8 cellular contexts compared by ENCODE assay signal in the genomic region with DNA sequence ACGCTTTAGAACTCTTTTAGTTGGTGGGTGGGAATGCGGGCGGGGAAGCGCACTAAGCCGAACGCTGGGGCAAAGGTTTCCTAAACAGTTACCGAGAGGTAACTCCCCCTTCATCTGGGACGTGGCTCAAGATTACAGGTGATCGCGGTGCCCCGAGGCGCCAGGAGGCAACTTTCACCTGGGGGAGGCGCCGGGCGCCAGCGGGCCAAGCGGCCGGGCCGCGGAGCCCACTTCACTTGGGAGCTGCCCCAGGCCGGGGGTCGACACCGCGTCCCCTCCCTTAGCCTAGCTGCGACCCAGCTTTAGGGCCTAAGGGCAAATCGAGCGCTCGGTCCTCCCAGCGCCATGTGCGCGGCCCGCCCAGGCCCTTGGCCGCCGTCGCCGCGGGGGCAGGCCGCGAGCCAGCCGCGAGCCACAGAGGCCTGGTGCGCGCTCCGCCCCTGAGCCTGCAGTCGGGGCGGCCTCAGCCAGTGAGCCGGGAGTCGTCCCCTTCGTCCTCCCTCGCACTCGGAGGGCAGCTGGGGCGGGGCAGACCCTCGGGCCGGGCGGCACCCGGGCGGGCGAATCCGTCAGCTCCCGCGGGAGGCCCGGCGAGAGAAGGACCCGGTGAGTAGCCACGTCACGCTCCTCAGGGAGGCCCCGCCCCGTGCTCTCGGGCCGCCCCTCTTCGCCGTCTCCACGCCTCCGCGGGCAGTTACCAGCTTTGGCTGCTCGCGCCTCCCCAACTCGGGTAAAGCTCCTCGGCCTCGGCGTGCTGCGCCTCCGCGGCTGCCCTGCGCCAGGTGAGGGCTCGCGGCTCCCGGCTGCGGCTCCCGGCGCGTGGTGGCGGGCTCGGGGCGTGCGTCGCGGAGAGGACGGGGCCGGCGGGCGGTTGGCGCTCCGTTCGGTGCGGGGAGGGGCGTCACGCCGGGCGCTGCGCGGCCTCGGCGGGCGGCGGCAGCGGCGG. TPM values are rescaled to one million over a fixed set of nuclear protein-coding genes. Genes with fewer than 3 reads are reported as not detected.
DNase-seq lines count a peak whose midpoint lies in the region; ATAC-seq and FAIRE-seq lines count a peak whose summit lies in the region.

TSS of gene LARP1B (plus strand) at position 693 of the 946 bp plus-strand sequence. CDS start 13,640 bp downstream, outside the sequence.

- peaks cover 8% of the 10 kb centered on the region for H3K4me1 Mint-ChIP-seq in T-helper 17 cell

- peak within 1 kb of the TSS; percentile 87 for H3K4me3 Mint-ChIP-seq in T-helper 17 cell

- intact Hi-C loops in left ventricle myocardium superior (cut with micrococcal nuclease), result no loop called here

- H3K27ac Mint-ChIP-seq in T-helper 17 cell, result peak within 1 kb of the TSS; percentile 79

- no peaks in the 10 kb centered on the region for H3K27me3 Mint-ChIP-seq in T-helper 17 cell

- FAIRE-seq in urothelium cell line (lab: Jason Lieb, UNC), result no peak

- DNase-seq in NCI-H1694 (lab: John Stamatoyannopoulos, UW) (peak; percentile 70), T-helper 17 cell (peak; percentile 85 to 87 (median 86)), amygdala (lab: John Stamatoyannopoulos, UW) (peak; percentile 35 to 94 (median 87)), left ventricle myocardium superior (peak; percentile 97), pulmonary artery endothelial cell (ENCODE audit: low read depth, low spot score) (peak; percentile 87), urothelium cell line (ENCODE audit: low spot score) (peak; percentile 95)

- ATAC-seq in GM18499 (IDR thresholded peaks at IDR 0.05; ENCODE audit: insufficient read depth, unreplicated experiment), result peak; percentile 84
- ATAC-seq in HG02885 (IDR thresholded peaks at IDR 0.05; ENCODE audit: poor library complexity, unreplicated experiment), result peak; percentile 86
- ATAC-seq in T-helper 17 cell, result peak; percentile 90
- ATAC-seq in left ventricle myocardium superior, result peak; percentile 97

- no peaks in the 10 kb centered on the region for H3K9me3 ChIP-seq in T-helper 17 cell (ENCODE audit: control insufficient read depth, low read length, poor library complexity, severe bottlenecking)

- H3K36me3 Mint-ChIP-seq in T-helper 17 cell (ENCODE audit: low read depth), result no peaks in the 10 kb centered on the region

RNA-seq across cellular contexts. Expression of gene LARP1B, which starts in this region (rescaled TPM):
- total RNA-seq in T-helper 17 cell (10 to 100 TPM; 11.1 to 13.4 TPM), left ventricle myocardium superior (15.9 TPM), pulmonary artery endothelial cell (20.4 and 22.2 TPM in 2 replicates)

Comparison
In these comparisons a context has a peak if more than half of its experiments do, and no peak if none do; other contexts are left out.
1. Peak in every context shown above with its lines: DNase-seq and ATAC-seq.